8 cellular contexts compared by ENCODE assay signal in genomic region chr12:55933158-55933798, GRCh38. TPM values are rescaled to one million over a fixed set of nuclear protein-coding genes. Genes with fewer than 3 reads are reported as not detected.
DNase-seq lines count a peak whose midpoint lies in the region; ATAC-seq and TF ChIP-seq lines count a peak whose summit lies in the region.

No MANE protein-coding gene starts in this region.

- BruUV-seq in IMR-90 (replicated peaks; lab: Mats Ljungman, UMichigan): no TSS peak

- H3K4me3 Mint-ChIP-seq in brain: peak overlapping the region; percentile 91 to 97 (median 94)

- peak overlapping the region; percentile 70 for H3K23ac ChIP-seq in IMR-90 (ENCODE audit: low read depth, low read length)

- H3K36me3 Mint-ChIP-seq in brain: no peaks in the 10 kb centered on the region

- H2BK5ac ChIP-seq in IMR-90 (ENCODE audit: low read depth, low read length, poor library complexity, severe bottlenecking): peak overlapping the region; percentile 66

- in situ Hi-C loops in IMR-90 (cut with MboI; ENCODE audit: low sequenced_read_pairs): no loop called here

- H3K56ac ChIP-seq in IMR-90 (ENCODE audit: extremely low read depth, insufficient read depth, low read length): peak overlapping the region; percentile 22; the same call in 1 of the 2 replicates

- peak overlapping the region; percentile 56 for H4K5ac ChIP-seq in IMR-90 (ENCODE audit: low read depth, low read length)

- H3K9me3 ChIP-seq in IMR-90 (ENCODE audit: control insufficient read depth, insufficient read depth, low read length) (no peaks in the 10 kb centered on the region), muscle layer of duodenum (ENCODE audit: control insufficient read depth in 1 of 2, low read length in 2 of 2) (no peaks in the 10 kb centered on the region), tibial artery (no peaks in the 10 kb centered on the region)

- H3K14ac ChIP-seq in IMR-90 (replicated peaks; ENCODE audit: low read depth, low read length): peak overlapping the region; percentile 89

- peaks cover 31 to 81% of the 10 kb centered on the region in 2 experiments for H3K79me1 ChIP-seq in IMR-90 (ENCODE audit: low read depth in 1 of 2, low read length in 2 of 2)

- peak overlapping the region; percentile 70; the same call in 1 of the 2 replicates for H4K91ac ChIP-seq in IMR-90 (ENCODE audit: insufficient read depth, low read depth, low read length)

- no peaks in the 10 kb centered on the region for H4K20me1 ChIP-seq in IMR-90 (ENCODE audit: insufficient read depth, low read length)

- H3K4ac ChIP-seq in IMR-90 (ENCODE audit: low read depth, low read length): peak overlapping the region; percentile 91

- no peak for TF ChIP-seq CTCF in AG10803 (conservative IDR thresholded peaks at IDR 0.05; ENCODE audit: low read length)
- TF ChIP-seq CTCF in IMR-90 (conservative IDR thresholded peaks at IDR 0.05; ENCODE audit: low read depth, low read length): no peak
- TF ChIP-seq CTCF in brain (conservative IDR thresholded peaks at IDR 0.05): no peak
- TF ChIP-seq CTCF in tibial artery (IDR thresholded peaks at IDR 0.05): no peak

- CTCF ChIA-PET in IMR-90 (lab: Yijun Ruan, JAX): interaction anchor here (0.6 to 1.1 kb wide), 2 partner anchors 9 to 76 kb away, joined by 3 read pairs; no protein-coding TSS in a partner anchor

- H3K4me2 ChIP-seq in IMR-90 (ENCODE audit: low read depth, low read length): peak overlapping the region; percentile 75

- H3K27me3 ChIP-seq in IMR-90 (ENCODE audit: control insufficient read depth, insufficient read depth, low read length): no peaks in the 10 kb centered on the region
- H3K27me3 ChIP-seq in muscle layer of duodenum (ENCODE audit: low read depth, low read length): no peaks in the 10 kb centered on the region
- no peaks in the 10 kb centered on the region for H3K27me3 ChIP-seq in tibial artery

- POLR2A ChIA-PET in IMR-90 (lab: Charles Lee; ENCODE audit: unreplicated experiment): interaction anchor here (0.6 kb wide), 1 partner anchor 115 kb away, joined by 3 read pairs; no protein-coding TSS in a partner anchor

- WGBS in IMR-90 (ENCODE audit: extremely low coverage in 2 of 2, insufficient read length in 1 of 2), 2 experiments: no CpG with 5 or more reads among the region's 7 CpGs

- no peak for TF ChIP-seq RAD21 in IMR-90 (IDR thresholded peaks at IDR 0.05; ENCODE audit: low read length)

- H3K4me1 Mint-ChIP-seq in brain: peaks cover 53% of the 10 kb centered on the region

- intact Hi-C loops in IMR-90 (cut with micrococcal nuclease): loop anchor here (5.0 kb wide), 2 partner anchors 116 to 191 kb away; partner anchors contain the start of genes GDF11, ORMDL2 and SARNP
- intact Hi-C loops in tibial artery (cut with DNase I; ENCODE audit: low total_unique reads): no loop called here

- peak overlapping the region in 1 of 5 experiments; percentile 81 for H3K27ac Mint-ChIP-seq in brain

- H3K27me3 Mint-ChIP-seq in brain: peaks cover 53% of the 10 kb centered on the region

- peak overlapping the region; percentile 71 for H2AK5ac ChIP-seq in IMR-90 (ENCODE audit: low read depth, low read length)

- H2AFZ ChIP-seq in IMR-90 (replicated peaks; ENCODE audit: low read length, poor library complexity): peak overlapping the region; percentile 63

- peak overlapping the region; percentile 94 for H2BK20ac ChIP-seq in IMR-90 (ENCODE audit: low read depth, low read length)

- DNase-seq in AG10803 (ENCODE audit: low read depth) (peak; percentile 23), IMR-90 (no peak), tibial artery (no peak), NCI-H2196 (lab: John Stamatoyannopoulos, UW; ENCODE audit: unreplicated experiment) (no peak), NK-92 (lab: John Stamatoyannopoulos, UW; ENCODE audit: unreplicated experiment) (no peak), hippocampal formation (lab: John Stamatoyannopoulos, UW) (no peak)

- peak overlapping the region; percentile 59; the same call in 1 of the 2 replicates for H2BK120ac ChIP-seq in IMR-90 (ENCODE audit: low read depth, low read length)

- H3K18ac ChIP-seq in IMR-90 (ENCODE audit: low read depth, low read length): peak overlapping the region; percentile 40

- dilution Hi-C loops in IMR-90 (cut with HindIII; ENCODE audit: low sequenced_read_pairs, unreplicated experiment): no loop called here

- H3K9me3 Mint-ChIP-seq in brain: no peaks in the 10 kb centered on the region

- no peak for TF ChIP-seq POLR2A in IMR-90 (IDR thresholded peaks at IDR 0.05; ENCODE audit: low read depth, low read length)

- H2AK9ac ChIP-seq in IMR-90 (replicated peaks; ENCODE audit: low read depth, low read length, poor library complexity): peak overlapping the region; percentile 94

- ATAC-seq in IMR-90 (ENCODE audit: low read depth): no peak; the same call in 1 of the 2 replicates

- peaks cover 16% of the 10 kb centered on the region for H3K9me1 ChIP-seq in IMR-90 (ENCODE audit: insufficient read depth, low read length)

- H4K8ac ChIP-seq in IMR-90 (ENCODE audit: low read depth in 2 of 2, low read length in 2 of 2): peak overlapping the region; percentile 6 to 85

- H3K27ac ChIP-seq in IMR-90 (ENCODE audit: insufficient read depth, low read length): peak overlapping the region; percentile 35
- H3K27ac ChIP-seq in muscle layer of duodenum (ENCODE audit: low read length): peak overlapping the region; percentile 77
- H3K27ac ChIP-seq in tibial artery: peak overlapping the region in 1 of 2 donors; percentile 77

- H3K4me1 ChIP-seq in IMR-90 (ENCODE audit: control insufficient read depth, insufficient read depth, low read length) (peaks cover 15% of the 10 kb centered on the region), muscle layer of duodenum (ENCODE audit: control insufficient read depth in 1 of 2, insufficient read depth in 2 of 2, low read length in 2 of 2) (peaks cover 14 to 15% of the 10 kb centered on the region in 2 donors), tibial artery (peaks cover 0 to 43% (median 27%) of the 10 kb centered on the region in 4 donors)

- H3K4me3 ChIP-seq in AG10803 (ENCODE audit: low read length): peak overlapping the region; percentile 88
- peak overlapping the region; percentile 11; the same call in 1 of the 2 replicates for H3K4me3 ChIP-seq in IMR-90 (ENCODE audit: insufficient read depth, low read depth, low read length)
- H3K4me3 ChIP-seq in muscle layer of duodenum (ENCODE audit: low read depth in 1 of 2, low read length in 2 of 2): peak overlapping the region in 1 of 2 donors; percentile 85
- no peak overlapping the region for H3K4me3 ChIP-seq in tibial artery

- peak overlapping the region; percentile 27; the same call in 1 of the 2 replicates for H3K9ac ChIP-seq in IMR-90 (ENCODE audit: low read depth, low read length)

- H2BK15ac ChIP-seq in IMR-90 (ENCODE audit: low read depth, low read length): peak overlapping the region; percentile 19; the same call in 1 of the 3 replicates

- peaks cover 5% of the 10 kb centered on the region for H3K36me3 ChIP-seq in IMR-90 (ENCODE audit: control insufficient read depth, insufficient read depth, low read length)
- H3K36me3 ChIP-seq in muscle layer of duodenum (ENCODE audit: control insufficient read depth in 1 of 2, insufficient read depth in 2 of 2, low read length in 2 of 2): no peaks in the 10 kb centered on the region
- H3K36me3 ChIP-seq in tibial artery: no peaks in the 10 kb centered on the region

TF ChIP-seq in IMR-90, 13 proteins besides CTCF, POLR2A, EP300 and RAD21 (continues in another document):
- no peak for TF ChIP-seq CEBPB (IDR thresholded peaks at IDR 0.05; ENCODE audit: low read depth, low read length)
- no peak for TF ChIP-seq BHLHE40 (IDR thresholded peaks at IDR 0.05; ENCODE audit: low read depth, low read length)
- TF ChIP-seq SMC3 (IDR thresholded peaks at IDR 0.05; ENCODE audit: low read depth, low read length): no peak
- no peak for TF ChIP-seq RFX5 (IDR thresholded peaks at IDR 0.05; ENCODE audit: low read depth, low read length)
- no peak for TF ChIP-seq NFE2L2 (IDR thresholded peaks at IDR 0.05; ENCODE audit: low read depth, low read length)
- no peak for TF ChIP-seq MAFK (IDR thresholded peaks at IDR 0.05; ENCODE audit: low read depth, low read length)
- TF ChIP-seq RCOR1 (IDR thresholded peaks at IDR 0.05; ENCODE audit: insufficient replicate concordance, low read length): no peak

RNA-seq across cellular contexts. Expression of gene DGKA, which starts 2.3 kb away (rescaled TPM):
- total RNA-seq in IMR-90 (2012; rRNA removed): 61.4 and 71.9 TPM in 2 replicates
- polyA plus RNA-seq in IMR-90 (2012; rRNA removed) (75.1 and 75.8 TPM in 2 replicates), brain (ENCODE audit: insufficient read depth, low read depth, low replicate concordance) (12.5 TPM)
- polyA plus RNA-seq in IMR-90 (2012; cell fraction: cytosol; rRNA removed): 42.1 and 49.7 TPM in 2 replicates
- 198 and 228 TPM in 2 replicates for polyA plus RNA-seq in IMR-90 (2012; cell fraction: nucleus; rRNA removed; ENCODE audit: low replicate concordance)

RNA-seq across cellular contexts. Expression of gene PYM1, which starts 5.6 kb away (rescaled TPM):
- total RNA-seq in IMR-90 (2012; rRNA removed): 25.6 and 27.8 TPM in 2 replicates
- 26.5 and 27.3 TPM in 2 replicates for polyA plus RNA-seq in IMR-90 (2012; rRNA removed)
- 20.9 and 33.3 TPM in 2 replicates for polyA plus RNA-seq in IMR-90 (2012; cell fraction: cytosol; rRNA removed)
- 5.8 and 12.0 TPM in 2 replicates for polyA plus RNA-seq in IMR-90 (2012; cell fraction: nucleus; rRNA removed; ENCODE audit: low replicate concordance)
- 26.6 TPM for polyA plus RNA-seq in brain (ENCODE audit: insufficient read depth, low read depth, low replicate concordance)

RNA-seq across cellular contexts. Expression of gene PMEL, which starts 32.6 kb away (rescaled TPM):
- 1.4 and 1.7 TPM in 2 replicates for total RNA-seq in IMR-90 (2012; rRNA removed)
- 5.8 and 5.9 TPM in 2 replicates for polyA plus RNA-seq in IMR-90 (2012; rRNA removed)
- 6.3 and 7.0 TPM in 2 replicates for polyA plus RNA-seq in IMR-90 (2012; cell fraction: cytosol; rRNA removed)
- polyA plus RNA-seq in IMR-90 (2012; cell fraction: nucleus; rRNA removed; ENCODE audit: low replicate concordance): 7.9 and 8.3 TPM in 2 replicates
- polyA plus RNA-seq in brain (ENCODE audit: insufficient read depth, low read depth, low replicate concordance): 1.5 TPM

RNA-seq across cellular contexts. Expression of gene CDK2, which starts 33.4 kb away (rescaled TPM):
- total RNA-seq in IMR-90 (2012; rRNA removed): 40.0 and 42.5 TPM in 2 replicates
- polyA plus RNA-seq in IMR-90 (2012; rRNA removed): 61.7 and 101 TPM in 2 replicates
- 17.6 and 38.8 TPM in 2 replicates for polyA plus RNA-seq in IMR-90 (2012; cell fraction: cytosol; rRNA removed)
- polyA plus RNA-seq in IMR-90 (2012; cell fraction: nucleus; rRNA removed; ENCODE audit: low replicate concordance): 78.5 and 151 TPM in 2 replicates
- 52.2 TPM for polyA plus RNA-seq in brain (ENCODE audit: insufficient read depth, low read depth, low replicate concordance)

RNA-seq across cellular contexts. Expression of gene RAB5B, which starts 40.6 kb away (rescaled TPM):
- 54.4 and 56.5 TPM in 2 replicates for total RNA-seq in IMR-90 (2012; rRNA removed)
- 85.6 and 99.2 TPM in 2 replicates for polyA plus RNA-seq in IMR-90 (2012; rRNA removed)
- polyA plus RNA-seq in IMR-90 (2012; cell fraction: cytosol; rRNA removed): 44.8 and 45.5 TPM in 2 replicates
- polyA plus RNA-seq in IMR-90 (2012; cell fraction: nucleus; rRNA removed; ENCODE audit: low replicate concordance): 42.5 and 123 TPM in 2 replicates
- polyA plus RNA-seq in brain (ENCODE audit: insufficient read depth, low read depth, low replicate concordance): 156 TPM

Comparison
In these comparisons a context has a peak if more than half of its experiments do, and no peak if none do; other contexts are left out.
1. H3K4me3 ChIP-seq: peak in AG10803 (single experiment) and IMR-90 (single experiment); none in tibial artery (0 of 2).